9 cellular contexts compared by ENCODE assay signal in the genomic region with DNA sequence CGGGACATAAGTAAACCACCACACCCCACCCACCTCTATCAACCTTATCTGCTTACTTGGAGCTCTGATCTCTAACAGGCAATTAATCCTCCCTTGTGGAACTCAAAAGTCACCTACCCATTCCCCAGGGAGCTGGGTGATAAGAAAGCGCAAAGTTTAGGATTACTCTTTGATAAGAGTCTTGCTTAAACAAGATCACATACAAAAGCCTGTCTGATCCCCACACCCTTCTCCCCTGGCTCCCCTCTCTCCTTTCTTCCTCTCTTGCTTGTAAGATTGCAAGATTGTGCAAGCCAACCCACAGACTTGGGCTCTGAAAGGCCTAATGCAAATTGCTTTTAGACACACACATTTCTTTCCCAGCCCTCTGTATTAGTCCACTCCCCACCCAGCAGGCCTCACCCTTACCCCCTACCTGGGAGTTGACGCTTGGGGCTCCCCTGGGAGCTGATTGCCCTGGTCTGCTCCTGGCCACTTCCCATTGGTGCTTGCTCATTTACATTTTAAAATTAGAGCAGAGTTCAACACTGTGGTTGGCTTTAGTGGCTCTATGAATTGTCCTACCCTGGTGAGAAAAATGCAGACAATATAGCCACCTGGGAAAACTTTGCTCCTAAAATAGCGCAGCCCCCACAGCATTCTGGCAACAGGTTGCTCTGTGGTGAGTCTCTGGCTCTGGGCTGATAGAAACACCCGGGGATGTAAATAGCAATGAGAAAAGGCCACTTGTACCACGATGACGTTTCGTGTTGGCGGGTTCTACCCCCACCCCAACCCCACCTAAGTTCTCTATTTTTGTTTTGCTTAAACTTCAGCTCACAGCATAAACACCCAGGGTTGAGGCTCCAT. TPM values are rescaled to one million over a fixed set of nuclear protein-coding genes. Genes with fewer than 3 reads are reported as not detected.
A peak's percentile ranks its signal among the peaks of the same experiment; 100 is the strongest.
DNase-seq lines count a peak whose midpoint lies in the region; ATAC-seq, FAIRE-seq and TF ChIP-seq lines count a peak whose summit lies in the region.
"Had no signal": no experiment of that assay in that cellular context is flagged by ENCODE, and none has a peak within 500 bp of the region (broad histone marks: within the 10 kb centered on the region; RNA-seq: fewer than 3 reads in every experiment).

No MANE protein-coding gene starts in this region.

- H3K27me3 ChIP-seq in GM23248 (replicated peaks; ENCODE audit: insufficient read depth): no peaks in the 10 kb centered on the region

- DNase-seq in GM13977 (ENCODE audit: low spot score) (peak; percentile 84), GM23248 (peak; percentile 46), LoVo (ENCODE audit: low spot score) (peak; percentile 85), caudate nucleus (lab: John Stamatoyannopoulos, UW) (peak in 29 of 61 donors; percentile 23 to 77 (median 59)), naive B cell (peak; percentile 58), amniotic stem cell (lab: John Stamatoyannopoulos, UW) (no peak), urothelium cell line (ENCODE audit: low spot score) (no peak)
- no peak for DNase-seq in stimulated activated CD4-positive, alpha-beta T cell treated with anti-CD3 and anti-CD28 coated beads, Interleukin-4, amount 100 ng/mL, for 24 hours

- FAIRE-seq in urothelium cell line (lab: Jason Lieb, UNC): no peak
- FAIRE-seq: islet of Langerhans had no signal

- WGBS in GM23248 (ENCODE audit: low coverage in 1 of 2, low lambda C conversion rate in 2 of 2, missing lambda C conversion rate in 2 of 2), 2 experiments: 75 to 76% methylated on average over 9 of the region's 9 CpGs

- no peak overlapping the region for H2AFZ ChIP-seq in GM23248

- peak; percentile 84 to 90 for ATAC-seq in naive B cell (ENCODE audit: low read depth in 2 of 2)

- no peaks in the 10 kb centered on the region for H3K79me2 ChIP-seq in GM23248 (ENCODE audit: insufficient read depth)

- no peaks in the 10 kb centered on the region for H3K9me3 Mint-ChIP-seq in naive B cell

- peaks cover 26 to 33% (median 30%) of the 10 kb centered on the region in 3 donors for H3K4me1 Mint-ChIP-seq in naive B cell

- peak overlapping the region; percentile 73 to 96 (median 86) for H3K27ac Mint-ChIP-seq in naive B cell

- no peaks in the 10 kb centered on the region for H3K9me3 ChIP-seq in GM23248 (ENCODE audit: low read depth)

- H3K27me3 Mint-ChIP-seq in naive B cell: peaks cover 2 to 5% (median 4%) of the 10 kb centered on the region in 3 donors

- no peaks in the 10 kb centered on the region for H3F3A ChIP-seq in GM23248 (ENCODE audit: insufficient read depth)

- in situ Hi-C loops in GM13977 (cut with MboI; ENCODE audit: low pct_unique_long_range_greater_than_20kb, low sequenced_read_pairs, unreplicated experiment) (no loop called here), GM23248 (cut with MboI) (loop anchor here (10.0 to 25.0 kb wide), 2 partner anchors 315 to 673 kb away; no protein-coding TSS in a partner anchor)

- no peaks in the 10 kb centered on the region for H4K20me1 ChIP-seq in GM23248 (ENCODE audit: insufficient read depth)

- no peaks in the 10 kb centered on the region for H3K4me1 ChIP-seq in GM23248 (ENCODE audit: insufficient read depth)

- no peak overlapping the region for H3K4me2 ChIP-seq in GM23248 (ENCODE audit: unreplicated experiment)

- H3K36me3 Mint-ChIP-seq in naive B cell: peaks cover 0 to 2% of the 10 kb centered on the region in 2 donors

- TF ChIP-seq CTCF in GM13977 (IDR thresholded peaks at IDR 0.05; ENCODE audit: extremely low read depth, insufficient read depth, missing control alignments): no peak

- no peak overlapping the region for H3K4me3 ChIP-seq in GM23248

- no peak overlapping the region for H3K9ac ChIP-seq in GM23248

- peak overlapping the region in 7 of 8 donors; percentile 70 to 90 (median 76) for H3K4me3 Mint-ChIP-seq in naive B cell

- H3K9me2 ChIP-seq in GM23248 (ENCODE audit: insufficient read depth): no peaks in the 10 kb centered on the region

- H3K27ac ChIP-seq in GM23248: no peak overlapping the region
- peak overlapping the region; percentile 99 for H3K27ac ChIP-seq in caudate nucleus (ENCODE audit: low read depth, low read length)

- no peaks in the 10 kb centered on the region for H3K36me3 ChIP-seq in GM23248 (ENCODE audit: low read depth)

RNA-seq across cellular contexts. Expression of a gene that starts 58.9 kb away (rescaled TPM):
- 0.22 TPM in 1 of 2 replicates, not detected in the other for total RNA-seq in GM23248 (2014; rRNA removed; shearing (Covaris generic))
- not detected in 2 replicates for polyA plus RNA-seq in GM23248 (2016; fragmentation: Nextera tagmentation; extraction: Ambion mirVana)
- not detected for polyA plus RNA-seq in naive B cell (ENCODE audit: low read depth in 6 of 6)

Comparison
In these comparisons a context has a peak if more than half of its experiments do, and no peak if none do; other contexts are left out.
1. DNase-seq: peak in GM13977 (single experiment), GM23248 (single experiment), LoVo (single experiment) and naive B cell (single experiment); none in amniotic stem cell (single experiment), stimulated activated CD4-positive, alpha-beta T cell treated with anti-CD3 and anti-CD28 coated beads, Interleukin-4, amount 100 ng/mL, for 24 hours (single experiment) and urothelium cell line (single experiment).